In genomic region chr22:41537203-41537602, GRCh38 we compare ENCODE assay signal across 3 cellular contexts.
TF ChIP-seq lines count a peak whose summit lies in the region.

No MANE protein-coding gene starts in this region.

TF ChIP-seq in IMR-90, 13 proteins besides CTCF, POLR2A, EP300 and RAD21:
- TF ChIP-seq MAZ (IDR thresholded peaks at IDR 0.05; ENCODE audit: borderline replicate concordance, low read depth, low read length), result no peak
- no peak for TF ChIP-seq CEBPB (IDR thresholded peaks at IDR 0.05; ENCODE audit: low read depth, low read length)
- no peak for TF ChIP-seq RCOR1 (IDR thresholded peaks at IDR 0.05; ENCODE audit: insufficient replicate concordance, low read length)
- TF ChIP-seq FOS (IDR thresholded peaks at IDR 0.05; ENCODE audit: low read depth, low read length), result no peak
- no peak for TF ChIP-seq USF2 (IDR thresholded peaks at IDR 0.05; ENCODE audit: low read depth, low read length)
- TF ChIP-seq MAFK (IDR thresholded peaks at IDR 0.05; ENCODE audit: low read depth, low read length), result no peak
- no peak for TF ChIP-seq ELK1 (IDR thresholded peaks at IDR 0.05; ENCODE audit: borderline replicate concordance, low read depth, low read length)

TF ChIP-seq in WTC11, 78 proteins besides CTCF, POLR2A, EP300 and RAD21:
- TF ChIP-seq SMAD3 (CRISPR knock-in tag; IDR thresholded peaks at IDR 0.05; ENCODE audit: borderline replicate concordance), result no peak
- TF ChIP-seq ZNF532 (CRISPR knock-in tag; IDR thresholded peaks at IDR 0.05; ENCODE audit: borderline replicate concordance), result no peak
- no peak for TF ChIP-seq PRRX2 (CRISPR knock-in tag; IDR thresholded peaks at IDR 0.05)
- no peak for TF ChIP-seq JUN (CRISPR knock-in tag; IDR thresholded peaks at IDR 0.05)
- no peak for TF ChIP-seq ESRRA (CRISPR knock-in tag; IDR thresholded peaks at IDR 0.05; ENCODE audit: borderline replicate concordance)
TF ChIP-seq in WTC11: peak in this region for 0.

TF ChIP-seq in H1, 55 proteins besides CTCF, POLR2A, EP300 and RAD21:
- TF ChIP-seq ATF3 (IDR thresholded peaks at IDR 0.05; ENCODE audit: insufficient read depth, low read depth, low read length), result no peak
- no peak for TF ChIP-seq KDM5A (IDR thresholded peaks at IDR 0.05; ENCODE audit: low read length)
- TF ChIP-seq CBX5 (IDR thresholded peaks at IDR 0.05; ENCODE audit: low read depth, low read length), result no peak
- no peak for TF ChIP-seq CBX8 (IDR thresholded peaks at IDR 0.05; ENCODE audit: borderline replicate concordance, low read depth, low read length)
- TF ChIP-seq SIX5 (IDR thresholded peaks at IDR 0.05; ENCODE audit: low read depth, low read length), result no peak
- TF ChIP-seq RXRA (IDR thresholded peaks at IDR 0.05; ENCODE audit: insufficient read depth, low read depth, low read length), result no peak
- TF ChIP-seq SRF (IDR thresholded peaks at IDR 0.05; ENCODE audit: low read depth, low read length), result no peak
- no peak for TF ChIP-seq MAX (IDR thresholded peaks at IDR 0.05)
- no peak for TF ChIP-seq JUND (IDR thresholded peaks at IDR 0.05; ENCODE audit: low read length)
- no peak for TF ChIP-seq TEAD4 (IDR thresholded peaks at IDR 0.05; ENCODE audit: low read depth, low read length)
- TF ChIP-seq KDM4A (IDR thresholded peaks at IDR 0.05; ENCODE audit: low read depth, low read length, severe bottlenecking), result no peak
- TF ChIP-seq SAP30 (IDR thresholded peaks at IDR 0.05; ENCODE audit: insufficient read depth, insufficient replicate concordance, low read length), result no peak
- TF ChIP-seq CHD1 (IDR thresholded peaks at IDR 0.05; ENCODE audit: low read depth, low read length), result no peak
- no peak for TF ChIP-seq SP4 (IDR thresholded peaks at IDR 0.05; ENCODE audit: low read length)
- TF ChIP-seq USF2 (IDR thresholded peaks at IDR 0.05; ENCODE audit: low read length), result no peak
- TF ChIP-seq NANOG (IDR thresholded peaks at IDR 0.05; ENCODE audit: insufficient read depth, low read depth, low read length, poor library complexity, severe bottlenecking), result no peak
- TF ChIP-seq YY1 (IDR thresholded peaks at IDR 0.05; ENCODE audit: low read depth, low read length), result no peak
- no peak for TF ChIP-seq GTF2F1 (IDR thresholded peaks at IDR 0.05; ENCODE audit: borderline replicate concordance, low read depth, low read length)
- no peak for TF ChIP-seq SUZ12 (IDR thresholded peaks at IDR 0.05; ENCODE audit: low read length)
